Comparison of ENCODE assay signal across 10 cellular contexts in the genomic region with DNA sequence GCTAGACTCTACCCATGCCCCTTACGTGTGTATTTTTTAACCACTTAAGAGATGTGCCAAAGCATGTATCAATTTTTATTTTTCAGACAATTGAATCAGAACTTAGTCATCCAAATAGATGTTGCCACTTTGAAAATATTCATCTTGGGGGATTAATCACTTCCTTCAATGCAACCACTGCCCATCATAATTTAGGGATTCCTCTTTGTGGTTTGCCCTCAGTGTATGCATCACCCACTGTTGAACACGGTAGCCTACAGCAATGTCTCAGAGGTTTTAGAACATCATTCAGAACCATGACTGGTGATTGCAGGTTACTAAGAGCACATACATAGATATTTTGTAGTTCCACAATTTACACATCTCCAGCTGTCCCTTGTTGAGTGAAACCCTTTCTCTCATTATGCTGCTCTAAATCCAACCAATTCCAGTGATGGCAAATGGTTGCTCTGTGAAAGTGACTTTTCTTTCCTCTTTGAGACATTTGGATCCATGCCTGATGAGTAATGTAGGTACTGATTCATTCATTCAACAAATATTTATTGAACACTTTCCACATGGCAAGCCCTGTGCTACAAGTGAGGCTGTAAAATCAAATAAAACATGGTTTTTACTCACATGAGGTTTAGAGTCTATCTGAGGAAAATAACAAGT.
DNase-seq lines count a peak whose midpoint lies in the region; ATAC-seq, FAIRE-seq and TF ChIP-seq lines count a peak whose summit lies in the region.
"Had no signal": no experiment of that assay in that cellular context is flagged by ENCODE, and none has a peak within 500 bp of the region (broad histone marks: within the 10 kb centered on the region; RNA-seq: fewer than 3 reads in every experiment).

No MANE protein-coding gene starts in this region.

- no peak; a peak in 1 of 5 replicates for TF ChIP-seq RAD21 in A549 (conservative IDR thresholded peaks at IDR 0.05 in 1 of 2, IDR thresholded peaks at IDR 0.05 in 1 of 2)

- no peaks in the 10 kb centered on the region for H3K36me3 ChIP-seq in adipocyte (ENCODE audit: control insufficient read depth, insufficient read depth, low read length, severe bottlenecking)

- POLR2A ChIA-PET in A549 (lab: Yijun Ruan, JAX) = interaction anchor here (1.2 kb wide), 1 partner anchor 171 kb away, joined by 3 read pairs; no protein-coding TSS in a partner anchor

- no peak for TF ChIP-seq CTCF in A549 (IDR thresholded peaks at IDR 0.05)
- no peak for TF ChIP-seq CTCF in GM10266 (IDR thresholded peaks at IDR 0.05; ENCODE audit: control insufficient read depth, insufficient read depth, low read depth, missing control alignments)

- TF ChIP-seq POLR2A in A549 (IDR thresholded peaks at IDR 0.05; ENCODE audit: low read length) = no peak

- no peak overlapping the region for H3K9ac ChIP-seq in adipocyte (ENCODE audit: low read length)

- ATAC-seq in A549 (peak; percentile 69 to 75), GM19455 (IDR thresholded peaks at IDR 0.05; ENCODE audit: unreplicated experiment) (no peak)
- ATAC-seq: left ventricle myocardium superior had no signal

- CTCF ChIA-PET in A549 (lab: Yijun Ruan, JAX) = interaction anchor here (0.9 kb wide), 1 partner anchor 17 kb away, joined by 3 read pairs; no protein-coding TSS in a partner anchor

- peak; percentile 51 for FAIRE-seq in A549 (lab: Jason Lieb, UNC)
- FAIRE-seq: G401.6 had no signal

- WGBS in A549 (ENCODE audit: missing lambda C conversion rate) = 9% methylated on average over 2 of the region's 2 CpGs

- H3K4me1 ChIP-seq in A549 (peaks cover 66% of the 10 kb centered on the region), adipocyte (ENCODE audit: control insufficient read depth, insufficient read depth, low read length) (peaks cover 35% of the 10 kb centered on the region)

- H3K27me3 ChIP-seq in adipocyte (replicated peaks; ENCODE audit: control insufficient read depth, insufficient read depth, low read length) = peaks cover 6% of the 10 kb centered on the region

- TF ChIP-seq EP300 in A549 (IDR thresholded peaks at IDR 0.05) = peak; percentile 12 to 42; a peak in 2 of 5 replicates

- H3K4me2 ChIP-seq in A549 = peak overlapping the region; percentile 67

- peak overlapping the region; percentile 93 to 97 for H3K27ac ChIP-seq in A549

- DNase-seq in A549 (ENCODE audit: low read depth in 1 of 2, low spot score in 1 of 2) = peak; percentile 14 to 67
- peak; percentile 95 for DNase-seq in HCEC 1CT
- peak; percentile 68 for DNase-seq in adipocyte (ENCODE audit: low read depth)
- peak; percentile 86 for DNase-seq in kidney glomerular epithelial cell (lab: John Stamatoyannopoulos, UW)
- DNase-seq in GM10266 (ENCODE audit: extremely low spot score) = no peak
- no peak for DNase-seq in MV-4-11 (lab: John Stamatoyannopoulos, UW)
- no peak for DNase-seq in HuH-7.5 (ENCODE audit: low spot score)
- DNase-seq: left ventricle myocardium superior had no signal

- no peaks in the 10 kb centered on the region for H3K9me3 ChIP-seq in A549
- H3K9me3 ChIP-seq in adipocyte (ENCODE audit: control insufficient read depth, low read length) = no peaks in the 10 kb centered on the region

- H3K4me3 ChIP-seq in A549 (no peak overlapping the region), adipocyte (ENCODE audit: low read length) (no peak overlapping the region)

TF ChIP-seq in A549, 52 proteins besides CTCF, POLR2A, EP300 and RAD21 (continues in another document):
- TF ChIP-seq ESRRA (IDR thresholded peaks at IDR 0.05; ENCODE audit: borderline replicate concordance, low read length) = no peak
- no peak for TF ChIP-seq POLR2AphosphoS2 (conservative IDR thresholded peaks at IDR 0.05; ENCODE audit: low read length)
- TF ChIP-seq, protein P1, sequence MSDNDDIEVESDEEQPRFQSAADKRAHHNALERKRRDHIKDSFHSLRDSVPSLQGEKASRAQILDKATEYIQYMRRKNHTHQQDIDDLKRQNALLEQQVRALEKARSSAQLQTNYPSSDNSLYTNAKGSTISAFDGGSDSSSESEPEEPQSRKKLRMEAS (IDR thresholded peaks at IDR 0.05) = peak; percentile 47
- TF ChIP-seq JUN (IDR thresholded peaks at IDR 0.05) = no peak; a peak in 2 of 5 replicates
- TF ChIP-seq CEBPB (IDR thresholded peaks at IDR 0.05) = peak in 1 of 2 experiments; percentile 5; a peak in 1 of 4 replicates
- TF ChIP-seq GATA3 (IDR thresholded peaks at IDR 0.05; ENCODE audit: borderline replicate concordance) = peak; percentile 56; the same call in 1 of the 2 replicates
- TF ChIP-seq, protein P2, sequence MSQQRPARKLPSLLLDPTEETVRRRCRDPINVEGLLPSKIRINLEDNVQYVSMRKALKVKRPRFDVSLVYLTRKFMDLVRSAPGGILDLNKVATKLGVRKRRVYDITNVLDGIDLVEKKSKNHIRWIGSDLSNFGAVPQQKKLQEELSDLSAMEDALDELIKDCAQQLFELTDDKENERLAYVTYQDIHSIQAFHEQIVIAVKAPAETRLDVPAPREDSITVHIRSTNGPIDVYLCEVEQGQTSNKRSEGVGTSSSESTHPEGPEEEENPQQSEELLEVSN (IDR thresholded peaks at IDR 0.05; ENCODE audit: borderline replicate concordance, low read depth) = no peak
- TF ChIP-seq HEYL (CRISPR knock-in tag; IDR thresholded peaks at IDR 0.05) = no peak
- no peak for TF ChIP-seq RFX5 (IDR thresholded peaks at IDR 0.05)
- TF ChIP-seq ZFP36 (IDR thresholded peaks at IDR 0.05; ENCODE audit: borderline replicate concordance, partially characterized antibody) = no peak
- TF ChIP-seq, protein P3, sequence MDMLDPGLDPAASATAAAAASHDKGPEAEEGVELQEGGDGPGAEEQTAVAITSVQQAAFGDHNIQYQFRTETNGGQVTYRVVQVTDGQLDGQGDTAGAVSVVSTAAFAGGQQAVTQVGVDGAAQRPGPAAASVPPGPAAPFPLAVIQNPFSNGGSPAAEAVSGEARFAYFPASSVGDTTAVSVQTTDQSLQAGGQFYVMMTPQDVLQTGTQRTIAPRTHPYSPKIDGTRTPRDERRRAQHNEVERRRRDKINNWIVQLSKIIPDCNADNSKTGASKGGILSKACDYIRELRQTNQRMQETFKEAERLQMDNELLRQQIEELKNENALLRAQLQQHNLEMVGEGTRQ (IDR thresholded peaks at IDR 0.05) = no peak
- no peak for TF ChIP-seq ZC3H11A (IDR thresholded peaks at IDR 0.05)
- TF ChIP-seq, protein P4, sequence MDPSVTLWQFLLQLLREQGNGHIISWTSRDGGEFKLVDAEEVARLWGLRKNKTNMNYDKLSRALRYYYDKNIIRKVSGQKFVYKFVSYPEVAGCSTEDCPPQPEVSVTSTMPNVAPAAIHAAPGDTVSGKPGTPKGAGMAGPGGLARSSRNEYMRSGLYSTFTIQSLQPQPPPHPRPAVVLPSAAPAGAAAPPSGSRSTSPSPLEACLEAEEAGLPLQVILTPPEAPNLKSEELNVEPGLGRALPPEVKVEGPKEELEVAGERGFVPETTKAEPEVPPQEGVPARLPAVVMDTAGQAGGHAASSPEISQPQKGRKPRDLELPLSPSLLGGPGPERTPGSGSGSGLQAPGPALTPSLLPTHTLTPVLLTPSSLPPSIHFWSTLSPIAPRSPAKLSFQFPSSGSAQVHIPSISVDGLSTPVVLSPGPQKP (IDR thresholded peaks at IDR 0.05; ENCODE audit: low read depth, low read length) = no peak
- TF ChIP-seq ATOH8 (CRISPR knock-in tag; IDR thresholded peaks at IDR 0.05; ENCODE audit: low read depth) = no peak
- TF ChIP-seq HDAC2 (IDR thresholded peaks at IDR 0.05) = no peak
- TF ChIP-seq KDM1A (IDR thresholded peaks at IDR 0.05; ENCODE audit: low read depth) = no peak
- TF ChIP-seq RNF2 (IDR thresholded peaks at IDR 0.05; ENCODE audit: borderline replicate concordance, low read depth) = no peak
- peak; percentile 60; the same call in 1 of the 2 replicates for TF ChIP-seq FOSL2 (IDR thresholded peaks at IDR 0.05)
- TF ChIP-seq FOSL2 (CRISPR knock-in tag; IDR thresholded peaks at IDR 0.05) = peak; percentile 81
- TF ChIP-seq, protein P5, sequence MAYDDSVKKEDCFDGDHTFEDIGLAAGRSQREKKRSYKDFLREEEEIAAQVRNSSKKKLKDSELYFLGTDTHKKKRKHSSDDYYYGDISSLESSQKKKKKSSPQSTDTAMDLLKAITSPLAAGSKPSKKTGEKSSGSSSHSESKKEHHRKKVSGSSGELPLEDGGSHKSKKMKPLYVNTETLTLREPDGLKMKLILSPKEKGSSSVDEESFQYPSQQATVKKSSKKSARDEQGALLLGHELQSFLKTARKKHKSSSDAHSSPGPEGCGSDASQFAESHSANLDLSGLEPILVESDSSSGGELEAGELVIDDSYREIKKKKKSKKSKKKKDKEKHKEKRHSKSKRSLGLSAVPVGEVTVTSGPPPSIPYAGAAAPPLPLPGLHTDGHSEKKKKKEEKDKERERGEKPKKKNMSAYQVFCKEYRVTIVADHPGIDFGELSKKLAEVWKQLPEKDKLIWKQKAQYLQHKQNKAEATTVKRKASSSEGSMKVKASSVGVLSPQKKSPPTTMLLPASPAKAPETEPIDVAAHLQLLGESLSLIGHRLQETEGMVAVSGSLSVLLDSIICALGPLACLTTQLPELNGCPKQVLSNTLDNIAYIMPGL (CRISPR knock-in tag; IDR thresholded peaks at IDR 0.05; ENCODE audit: borderline replicate concordance) = no peak
- TF ChIP-seq TP53 (CRISPR knock-in tag; IDR thresholded peaks at IDR 0.05) = no peak
- no peak for TF ChIP-seq CBX2 (IDR thresholded peaks at IDR 0.05; ENCODE audit: borderline replicate concordance, low read depth)
- no peak for TF ChIP-seq EHMT2 (IDR thresholded peaks at IDR 0.05; ENCODE audit: low read depth)

Comparison
In these comparisons a context has a peak if more than half of its experiments do, and no peak if none do; other contexts are left out.
1. DNase-seq: peak in A549 (2 of 2), HCEC 1CT (single experiment), adipocyte (single experiment) and kidney glomerular epithelial cell (single experiment); none in GM10266 (single experiment), MV-4-11 (single experiment) and HuH-7.5 (single experiment).